8 cellular contexts compared by ENCODE assay signal in genomic region chr6:4136354-4136831, GRCh38. TPM values are rescaled to one million over a fixed set of nuclear protein-coding genes. Genes with fewer than 3 reads are reported as not detected.
DNase-seq lines count a peak whose midpoint lies in the region; ATAC-seq and TF ChIP-seq lines count a peak whose summit lies in the region.

No MANE protein-coding gene starts in this region.

- no peaks in the 10 kb centered on the region for H3K27me3 ChIP-seq in HL-60 (ENCODE audit: insufficient read depth, poor library complexity, severe bottlenecking)
- no peaks in the 10 kb centered on the region for H3K27me3 ChIP-seq in iPS-15b (ENCODE audit: control insufficient read depth, insufficient read depth, low read length)

- no peak for TF ChIP-seq CTCF in HL-60 (IDR thresholded peaks at IDR 0.05; ENCODE audit: insufficient read depth, low read length)

- no peak for ATAC-seq in activated T-helper 17 cell treated with anti-CD3 and anti-CD28 coated beads, Interleukin-2, amount 50 U/mL, for 72 hours (replicated peaks)
- no peak for ATAC-seq in stimulated activated effector memory CD8-positive, alpha-beta T cell treated with anti-CD3 and anti-CD28 coated beads, Interleukin-12 subunit alpha, Interleukin-12 subunit beta, amount 100 ng/mL, for 72 hours
- ATAC-seq in GM21576 (IDR thresholded peaks at IDR 0.05; ENCODE audit: unreplicated experiment) (no peak), HG03565 (IDR thresholded peaks at IDR 0.05; ENCODE audit: unreplicated experiment) (no peak)

- DNase-seq in HL-60 (ENCODE audit: low read depth in 1 of 2, low spot score in 1 of 2) (no peak), NCI-H2171 treated with DMSO at 0.1 percent for 48 hours (lab: John Stamatoyannopoulos, UW) (no peak), SK-N-DZ (ENCODE audit: low spot score) (no peak)
- DNase-seq in stimulated activated effector memory CD8-positive, alpha-beta T cell treated with anti-CD3 and anti-CD28 coated beads, Interleukin-12 subunit alpha, Interleukin-12 subunit beta, amount 100 ng/mL, for 72 hours (ENCODE audit: low spot score in 2 of 2) = no peak

- peaks cover 4% of the 10 kb centered on the region for H3K9me3 ChIP-seq in iPS-15b (ENCODE audit: control insufficient read depth, insufficient read depth, low read length)

- no peak overlapping the region for H3K27ac ChIP-seq in HL-60 (replicated peaks)

- H3K4me3 Mint-ChIP-seq in activated T-helper 17 cell treated with anti-CD3 and anti-CD28 coated beads, Interleukin-2, amount 50 U/mL, for 72 hours = peak overlapping the region; percentile 88
- peak overlapping the region; percentile 83 for H3K4me3 Mint-ChIP-seq in stimulated activated effector memory CD8-positive, alpha-beta T cell treated with anti-CD3 and anti-CD28 coated beads, Interleukin-12 subunit alpha, Interleukin-12 subunit beta, amount 100 ng/mL, for 72 hours

- H3K27ac Mint-ChIP-seq in activated T-helper 17 cell treated with anti-CD3 and anti-CD28 coated beads, Interleukin-2, amount 50 U/mL, for 72 hours = peak overlapping the region; percentile 44
- H3K27ac Mint-ChIP-seq in stimulated activated effector memory CD8-positive, alpha-beta T cell treated with anti-CD3 and anti-CD28 coated beads, Interleukin-12 subunit alpha, Interleukin-12 subunit beta, amount 100 ng/mL, for 72 hours = peak overlapping the region; percentile 87

- no peaks in the 10 kb centered on the region for H3K27me3 Mint-ChIP-seq in activated T-helper 17 cell treated with anti-CD3 and anti-CD28 coated beads, Interleukin-2, amount 50 U/mL, for 72 hours

- H3K36me3 Mint-ChIP-seq in activated T-helper 17 cell treated with anti-CD3 and anti-CD28 coated beads, Interleukin-2, amount 50 U/mL, for 72 hours (ENCODE audit: low read depth) = peaks cover 29% of the 10 kb centered on the region
- H3K36me3 Mint-ChIP-seq in stimulated activated effector memory CD8-positive, alpha-beta T cell treated with anti-CD3 and anti-CD28 coated beads, Interleukin-12 subunit alpha, Interleukin-12 subunit beta, amount 100 ng/mL, for 72 hours = peaks cover 31% of the 10 kb centered on the region

- H3K4me1 Mint-ChIP-seq in activated T-helper 17 cell treated with anti-CD3 and anti-CD28 coated beads, Interleukin-2, amount 50 U/mL, for 72 hours = peaks cover 42% of the 10 kb centered on the region
- H3K4me1 Mint-ChIP-seq in stimulated activated effector memory CD8-positive, alpha-beta T cell treated with anti-CD3 and anti-CD28 coated beads, Interleukin-12 subunit alpha, Interleukin-12 subunit beta, amount 100 ng/mL, for 72 hours = peaks cover 51% of the 10 kb centered on the region

- peaks cover 7% of the 10 kb centered on the region for H3K36me3 ChIP-seq in iPS-15b (ENCODE audit: control insufficient read depth, insufficient read depth, low read length)

- H3K4me3 ChIP-seq in HL-60 (replicated peaks; ENCODE audit: insufficient read depth, low read length) (peak overlapping the region; percentile 79), iPS-15b (ENCODE audit: low read depth, low read length) (peak overlapping the region; percentile 61)

- no peaks in the 10 kb centered on the region for H3K9me3 Mint-ChIP-seq in activated T-helper 17 cell treated with anti-CD3 and anti-CD28 coated beads, Interleukin-2, amount 50 U/mL, for 72 hours
- no peaks in the 10 kb centered on the region for H3K9me3 Mint-ChIP-seq in stimulated activated effector memory CD8-positive, alpha-beta T cell treated with anti-CD3 and anti-CD28 coated beads, Interleukin-12 subunit alpha, Interleukin-12 subunit beta, amount 100 ng/mL, for 72 hours

- peak overlapping the region; percentile 8 for H3K9ac ChIP-seq in iPS-15b (ENCODE audit: low read depth, low read length)

- peaks cover 6% of the 10 kb centered on the region for H3K4me1 ChIP-seq in iPS-15b (ENCODE audit: control insufficient read depth, insufficient read depth, low read length)

RNA-seq across cellular contexts. Expression of gene ECI2, which starts 1.0 kb away (rescaled TPM):
- total RNA-seq in activated T-helper 17 cell treated with anti-CD3 and anti-CD28 coated beads, Interleukin-2, amount 50 U/mL, for 72 hours = 10 to 100 TPM; 41.6 to 45.8 TPM
- polyA plus RNA-seq in SK-N-DZ (2014; cell fraction: cytosol; rRNA removed) = 50.6 and 51.6 TPM in 2 replicates
- polyA plus RNA-seq in SK-N-DZ (2014; cell fraction: nucleus; rRNA removed) = 28.4 and 29.1 TPM in 2 replicates

RNA-seq across cellular contexts. Expression of gene FAM217A, which starts 57.5 kb away (rescaled TPM):
- total RNA-seq in activated T-helper 17 cell treated with anti-CD3 and anti-CD28 coated beads, Interleukin-2, amount 50 U/mL, for 72 hours = not detected
- not detected in 2 replicates for polyA plus RNA-seq in SK-N-DZ (2014; cell fraction: cytosol; rRNA removed)
- polyA plus RNA-seq in SK-N-DZ (2014; cell fraction: nucleus; rRNA removed) = not detected in 2 replicates
